In genomic region chr1:8409107-8409506, GRCh38 we compare ENCODE assay signal across 8 cellular contexts.
DNase-seq lines count a peak whose midpoint lies in the region; ATAC-seq and TF ChIP-seq lines count a peak whose summit lies in the region.

No MANE protein-coding gene starts in this region.

- H3K27me3 Mint-ChIP-seq in HFFc6 (ENCODE audit: insufficient read depth), result peaks cover 1% of the 10 kb centered on the region; the same call in 1 of the 2 replicates
- H3K27me3 Mint-ChIP-seq in activated naive CD8-positive, alpha-beta T cell treated with anti-CD3 and anti-CD28 coated beads for 36 hours, result no peaks in the 10 kb centered on the region

- H3K4me3 ChIP-seq in BLaER1 (no peak overlapping the region), left ventricle myocardium inferior (peak overlapping the region; percentile 38)

- H3K9me3 Mint-ChIP-seq in HFFc6, result no peaks in the 10 kb centered on the region
- no peaks in the 10 kb centered on the region for H3K9me3 Mint-ChIP-seq in activated naive CD8-positive, alpha-beta T cell treated with anti-CD3 and anti-CD28 coated beads for 36 hours

- peaks cover 100% of the 10 kb centered on the region for H4K20me1 ChIP-seq in BLaER1

- H3K4me3 Mint-ChIP-seq in HFFc6, result peak overlapping the region; percentile 66
- H3K4me3 Mint-ChIP-seq in activated naive CD8-positive, alpha-beta T cell treated with anti-CD3 and anti-CD28 coated beads for 36 hours, result peak overlapping the region; percentile 19

- no peak overlapping the region for H3K9ac ChIP-seq in BLaER1

- TF ChIP-seq CTCF in HFFc6 (IDR thresholded peaks at IDR 0.05) (peak; percentile 75), left ventricle myocardium inferior (IDR thresholded peaks at IDR 0.05; ENCODE audit: borderline replicate concordance) (peak; percentile 63)

- H3K36me3 ChIP-seq in BLaER1, result peaks cover 51% of the 10 kb centered on the region
- H3K36me3 ChIP-seq in left ventricle myocardium inferior, result peaks cover 33% of the 10 kb centered on the region

- peak overlapping the region; percentile 88 for H3K27ac Mint-ChIP-seq in HFFc6
- peak overlapping the region; percentile 49 for H3K27ac Mint-ChIP-seq in activated naive CD8-positive, alpha-beta T cell treated with anti-CD3 and anti-CD28 coated beads for 36 hours

- DNase-seq in HFFc6 (peak; percentile 72), left ventricle myocardium inferior (no peak), renal cortical epithelial cell (ENCODE audit: low read depth) (peak; percentile 74), NCI-H128 (lab: John Stamatoyannopoulos, UW; ENCODE audit: unreplicated experiment) (no peak), activated gamma-delta T cell treated with Interleukin-2 at 50 U/mL for 16 hours (no peak)
- no peak for DNase-seq in activated naive CD8-positive, alpha-beta T cell treated with anti-CD3 and anti-CD28 coated beads for 36 hours

- intact Hi-C loops in left ventricle myocardium inferior (cut with micrococcal nuclease), result no loop called here

- peak overlapping the region; percentile 39 for H3K4me2 ChIP-seq in BLaER1

- H3K4me1 ChIP-seq in BLaER1, result peaks cover 52% of the 10 kb centered on the region
- H3K4me1 ChIP-seq in left ventricle myocardium inferior, result peaks cover 100% of the 10 kb centered on the region

- no peak for ATAC-seq in HG03439 (IDR thresholded peaks at IDR 0.05; ENCODE audit: unreplicated experiment)

- H3K27me3 ChIP-seq in BLaER1, result no peaks in the 10 kb centered on the region
- no peaks in the 10 kb centered on the region for H3K27me3 ChIP-seq in left ventricle myocardium inferior (ENCODE audit: low read depth)

- H3K4me1 Mint-ChIP-seq in HFFc6 (ENCODE audit: low read depth), result peaks cover 77% of the 10 kb centered on the region
- peaks cover 52% of the 10 kb centered on the region for H3K4me1 Mint-ChIP-seq in activated naive CD8-positive, alpha-beta T cell treated with anti-CD3 and anti-CD28 coated beads for 36 hours

- H3K9me3 ChIP-seq in BLaER1, result no peaks in the 10 kb centered on the region
- no peaks in the 10 kb centered on the region for H3K9me3 ChIP-seq in left ventricle myocardium inferior (replicated peaks)

- peaks cover 31% of the 10 kb centered on the region for H3K36me3 Mint-ChIP-seq in HFFc6 (ENCODE audit: low read depth)
- H3K36me3 Mint-ChIP-seq in activated naive CD8-positive, alpha-beta T cell treated with anti-CD3 and anti-CD28 coated beads for 36 hours, result peaks cover 36% of the 10 kb centered on the region

- H3K27ac ChIP-seq in BLaER1 (no peak overlapping the region), left ventricle myocardium inferior (replicated peaks) (peak overlapping the region; percentile 98)

Comparison
In these comparisons a context has a peak if more than half of its experiments do, and no peak if none do; other contexts are left out.
1. DNase-seq: peak in HFFc6 (single experiment) and renal cortical epithelial cell (single experiment); none in activated naive CD8-positive, alpha-beta T cell treated with anti-CD3 and anti-CD28 coated beads for 36 hours (single experiment), left ventricle myocardium inferior (single experiment), NCI-H128 (single experiment) and activated gamma-delta T cell treated with Interleukin-2 at 50 U/mL for 16 hours (single experiment).